ENCODE assay signal across 13 cellular contexts in the genomic region with DNA sequence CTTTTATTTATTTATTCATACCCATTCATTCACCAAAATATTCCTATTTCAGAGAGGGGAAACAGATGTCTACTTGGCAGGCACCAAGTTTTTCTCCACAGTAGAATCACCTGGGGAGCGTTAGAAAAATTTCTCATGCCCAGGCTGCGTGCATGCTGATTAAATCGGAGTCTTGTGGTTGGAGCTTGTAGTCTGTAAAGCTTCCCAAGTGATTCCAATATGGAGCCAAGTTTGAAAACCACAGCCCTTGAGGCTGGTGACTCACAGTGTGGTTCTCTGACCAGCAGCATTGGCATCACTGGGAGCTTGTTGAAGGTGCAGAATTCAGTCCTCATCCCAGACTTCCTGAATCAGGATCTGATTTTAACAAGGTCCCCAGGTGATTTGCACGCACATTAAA. TPM values are rescaled to one million over a fixed set of nuclear protein-coding genes. Genes with fewer than 3 reads are reported as not detected.
A peak's percentile ranks its signal among the peaks of the same experiment; 100 is the strongest.
DNase-seq lines count a peak whose midpoint lies in the region; ATAC-seq and TF ChIP-seq lines count a peak whose summit lies in the region.
"Had no signal": no experiment of that assay in that cellular context is flagged by ENCODE, and none has a peak within 500 bp of the region (broad histone marks: within the 10 kb centered on the region; RNA-seq: fewer than 3 reads in every experiment).

No MANE protein-coding gene starts in this region.

- H3K9me3 Mint-ChIP-seq in T-cell: no peaks in the 10 kb centered on the region
- H3K9me3 Mint-ChIP-seq: activated B cell treated with CpG ODN at 0.5 μM for 24 hours had no signal

- no peak overlapping the region for H3K4me3 Mint-ChIP-seq in T-cell
- H3K4me3 Mint-ChIP-seq: activated B cell treated with CpG ODN at 0.5 μM for 24 hours had no signal

- TF ChIP-seq CTCF in OCI-LY7 (conservative IDR thresholded peaks at IDR 0.05; ENCODE audit: low read length) (no peak), dorsolateral prefrontal cortex (IDR thresholded peaks at IDR 0.05 in 54 of 56, conservative IDR thresholded peaks at IDR 0.05 in 2 of 56; ENCODE audit: low read depth in 1 of 56, partially characterized antibody in 56 of 56) (no peak), osteoblast (IDR thresholded peaks at IDR 0.05; ENCODE audit: extremely low read depth, low read depth, low read length) (no peak), mucosa of descending colon (IDR thresholded peaks at IDR 0.05) (no peak)

- no peak overlapping the region for H3K4me2 ChIP-seq in OCI-LY7 (ENCODE audit: low read length)
- H3K4me2 ChIP-seq in osteoblast (ENCODE audit: insufficient read depth, low read length): peak overlapping the region; percentile 66

- H3K4me1 Mint-ChIP-seq in T-cell: peaks cover 0 to 6% (median 6%) of the 10 kb centered on the region in 3 donors

- H3K9me2 ChIP-seq in OCI-LY7 (ENCODE audit: insufficient read depth, low read length): no peaks in the 10 kb centered on the region

- H3K36me3 ChIP-seq in OCI-LY7 (ENCODE audit: insufficient read depth, low read length) (peaks cover 86% of the 10 kb centered on the region), osteoblast (ENCODE audit: insufficient read depth, low read length) (peaks cover 9% of the 10 kb centered on the region), mucosa of descending colon (ENCODE audit: low read depth) (no peaks in the 10 kb centered on the region)

- in situ Hi-C loops in Caki2 (cut with HindIII; ENCODE audit: low pct_unique_long_range_greater_than_20kb, low sequenced_read_pairs): no loop called here

- H3K27me3 Mint-ChIP-seq in T-cell: no peaks in the 10 kb centered on the region
- H3K27me3 Mint-ChIP-seq: activated B cell treated with CpG ODN at 0.5 μM for 24 hours had no signal

- intact Hi-C loops in OCI-LY7 (cut with micrococcal nuclease; ENCODE audit: unreplicated experiment): no loop called here
- intact Hi-C loops in dorsolateral prefrontal cortex (cut with DNase I): no loop called here
- intact Hi-C loops in mucosa of descending colon (cut with DNase I, micrococcal nuclease): no loop called here

- POLR2A ChIA-PET in OCI-LY7 (lab: Charles Lee): interaction anchor here (1.0 to 1.3 kb wide), 2 partner anchors 10 to 43 kb away, joined by 4 to 6 read pairs; no protein-coding TSS in a partner anchor
- POLR2A ChIA-PET in T-cell (lab: Charles Lee): no interaction called here

- no peak overlapping the region for H2AFZ ChIP-seq in OCI-LY7 (ENCODE audit: low read length)
- peak overlapping the region; percentile 15 for H2AFZ ChIP-seq in osteoblast (ENCODE audit: low read length)

- peak overlapping the region; percentile 38 for H3K27ac ChIP-seq in OCI-LY7 (ENCODE audit: low read depth, low read length, poor library complexity, severe bottlenecking)
- peak overlapping the region; percentile 12 to 100 (median 97) for H3K27ac ChIP-seq in dorsolateral prefrontal cortex
- peak overlapping the region; percentile 96 for H3K27ac ChIP-seq in osteoblast (ENCODE audit: low read depth, low read length)
- H3K27ac ChIP-seq: upper lobe of left lung had no signal

- DNase-seq in Caki2 (ENCODE audit: low read depth) (peak; percentile 84), OCI-LY7 (ENCODE audit: low spot score) (no peak), dorsolateral prefrontal cortex (peak in 3 of 10 donors; percentile 11 to 58 (median 25)), osteoblast (ENCODE audit: insufficient read length, low spot score, missing footprints) (peak; percentile 83), T-cell (no peak), OCI-M2 (lab: John Stamatoyannopoulos, UW; ENCODE audit: unreplicated experiment) (no peak), mucosa of descending colon (no peak)
- DNase-seq: activated B cell treated with CpG ODN at 0.5 μM for 24 hours; effector CD8-positive, alpha-beta T cell; GF-D8; Kasumi-1; upper lobe of left lung had no signal

- peaks cover 31% of the 10 kb centered on the region for H3K36me3 Mint-ChIP-seq in T-cell

- no peak overlapping the region for H3K27ac Mint-ChIP-seq in T-cell

- CTCF ChIA-PET in OCI-LY7 (lab: Charles Lee; ENCODE audit: unreplicated experiment): no interaction called here
- CTCF ChIA-PET in T-cell (lab: Charles Lee): no interaction called here

- H4K20me1 ChIP-seq in OCI-LY7 (ENCODE audit: insufficient read depth, low read length) (peaks cover 17% of the 10 kb centered on the region; the same call in 1 of the 2 replicates), osteoblast (ENCODE audit: insufficient read depth, low read length) (no peaks in the 10 kb centered on the region)

- H3K79me2 ChIP-seq in OCI-LY7 (ENCODE audit: insufficient read depth, low read depth, low read length) (peaks cover 14% of the 10 kb centered on the region; the same call in 1 of the 2 replicates), osteoblast (ENCODE audit: insufficient read depth, low read length) (peaks cover 6% of the 10 kb centered on the region)

- H3K4me1 ChIP-seq in OCI-LY7 (ENCODE audit: insufficient read depth, low read length, poor library complexity, severe bottlenecking) (peaks cover 37% of the 10 kb centered on the region), osteoblast (ENCODE audit: insufficient read depth, low read length) (peaks cover 51% of the 10 kb centered on the region), mucosa of descending colon (ENCODE audit: low read depth) (peaks cover 3% of the 10 kb centered on the region)

- ATAC-seq in GM18511 (IDR thresholded peaks at IDR 0.05; ENCODE audit: unreplicated experiment) (no peak), T-cell (replicated peaks in 1 of 4) (no peak), mucosa of descending colon (no peak)

- H3K9me3 ChIP-seq in OCI-LY7 (ENCODE audit: low read length) (no peaks in the 10 kb centered on the region), osteoblast (ENCODE audit: low read depth, low read length) (no peaks in the 10 kb centered on the region), mucosa of descending colon (no peaks in the 10 kb centered on the region)
- H3K9me3 ChIP-seq: upper lobe of left lung had no signal

- H3K4me3 ChIP-seq in OCI-LY7 (ENCODE audit: low read depth, low read length, poor library complexity, severe bottlenecking) (no peak overlapping the region), dorsolateral prefrontal cortex (peak overlapping the region in 2 of 59 donors; percentile 11 to 18), osteoblast (ENCODE audit: insufficient read depth, low read length) (peak overlapping the region; percentile 24), mucosa of descending colon (no peak overlapping the region)
- H3K4me3 ChIP-seq: upper lobe of left lung had no signal

- no TSS peak for BruUV-seq in OCI-LY7 (replicated peaks; lab: Mats Ljungman, UMichigan)

- H3K27me3 ChIP-seq in dorsolateral prefrontal cortex: no peaks in the 10 kb centered on the region
- H3K27me3 ChIP-seq in osteoblast (ENCODE audit: insufficient read depth, low read length): no peaks in the 10 kb centered on the region
- H3K27me3 ChIP-seq: upper lobe of left lung had no signal

RNA-seq across cellular contexts. Expression of a gene that starts 49.7 kb away (rescaled TPM):
- total RNA-seq in Caki2 (2014; rRNA removed; shearing (Covaris generic); ENCODE audit: low replicate concordance): 54.8 and 86.1 TPM in 2 replicates
- total RNA-seq in OCI-LY7 (2014; rRNA removed; shearing (Covaris generic)): 60.8 and 76.8 TPM in 2 replicates
- total RNA-seq in OCI-LY7 (2022): 82.4 and 86.6 TPM in 2 replicates
- total RNA-seq in dorsolateral prefrontal cortex: 10 to 100 TPM; 33.2 to 82.3 (median 62.6) TPM
- total RNA-seq in osteoblast: 68.4 and 78.2 TPM in 2 replicates
- 10 to 100 TPM; 27.0 to 54.2 (median 49.2) TPM for total RNA-seq in T-cell
- 10 to 100 TPM; 65.0 to 69.6 (median 66.6) TPM for total RNA-seq in mucosa of descending colon

RNA-seq across cellular contexts. Expression of a gene that starts 51.2 kb away (rescaled TPM):
- 14.8 and 18.2 TPM in 2 replicates for total RNA-seq in Caki2 (2014; rRNA removed; shearing (Covaris generic); ENCODE audit: low replicate concordance)
- 51.3 and 68.7 TPM in 2 replicates for total RNA-seq in OCI-LY7 (2014; rRNA removed; shearing (Covaris generic))
- total RNA-seq in OCI-LY7 (2022) (125 and 146 TPM in 2 replicates), dorsolateral prefrontal cortex (100 to 1,000 TPM in 86 of 120 experiments, 10 to 100 TPM in 34; 55.2 to 497 (median 130) TPM), osteoblast (77.4 and 87.8 TPM in 2 replicates), T-cell (10 to 100 TPM; 17.4 to 23.0 (median 21.8) TPM), mucosa of descending colon (10 to 100 TPM; 14.5 to 33.4 (median 19.5) TPM)

Comparison
In these comparisons a context has a peak if more than half of its experiments do, and no peak if none do; other contexts are left out.
1. DNase-seq: peak in Caki2 (single experiment) and osteoblast (single experiment); none in OCI-LY7 (single experiment), T-cell (0 of 34), OCI-M2 (single experiment) and mucosa of descending colon (0 of 3).
2. H3K27ac ChIP-seq: peak in every context shown above with its lines; median percentile 97 in dorsolateral prefrontal cortex; 96 in osteoblast; 38 in OCI-LY7.